22 cellular contexts compared by ENCODE assay signal in the genomic region with DNA sequence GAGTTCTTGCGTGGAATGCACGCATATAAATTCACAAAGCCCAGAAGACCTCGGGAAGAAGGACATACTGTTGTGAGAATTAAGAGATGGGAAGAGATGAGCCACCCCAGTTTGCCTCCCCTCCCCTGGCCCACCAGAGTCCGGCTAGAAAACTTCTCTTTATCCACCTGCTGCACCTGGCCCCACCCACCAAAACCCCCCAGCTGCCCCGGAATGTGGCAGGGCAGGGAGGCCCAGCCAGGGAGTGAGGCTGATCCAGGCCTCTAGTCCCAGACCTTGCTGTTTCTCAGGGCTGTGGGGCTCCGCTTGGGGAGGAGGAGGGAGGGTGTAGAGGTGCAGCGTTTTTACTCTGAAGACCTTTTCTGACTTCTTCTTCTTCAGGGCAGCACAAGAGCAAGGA. TPM values are rescaled to one million over a fixed set of nuclear protein-coding genes. Genes with fewer than 3 reads are reported as not detected.
"Had no signal": no experiment of that assay in that cellular context is flagged by ENCODE, and none has a peak within 500 bp of the region (broad histone marks: within the 10 kb centered on the region; RNA-seq: fewer than 3 reads in every experiment).

No MANE protein-coding gene starts in this region.

RNA-seq across cellular contexts. Expression of a gene that starts 0.6 kb away (rescaled TPM):
- total RNA-seq: activated B cell treated with CpG ODN at 0.5 μM for 24 hours; activated CD4-positive, alpha-beta memory T cell treated with anti-CD3 and anti-CD28 coated beads for 36 hours; activated CD8-positive, alpha-beta memory T cell treated with anti-CD3 and anti-CD28 coated beads for 36 hours; activated CD8-positive, alpha-beta T cell treated with anti-CD3 and anti-CD28 coated beads for 36 hours; activated naive CD4-positive, alpha-beta T cell treated with anti-CD3 and anti-CD28 coated beads for 36 hours; activated naive CD8-positive, alpha-beta T cell treated with anti-CD3 and anti-CD28 coated beads for 36 hours; activated T-cell treated with anti-CD3 and anti-CD28 coated beads, Interleukin-2, amount 50 U/mL, for 4 hours; activated T-cell treated with anti-CD3 and anti-CD28 coated beads, Interleukin-2, amount 50 U/mL, for 72 hours; activated T-helper 1 cell treated with anti-CD3 and anti-CD28 coated beads, Interleukin-12 subunit alpha, Interleukin-12 subunit beta, Interleukin-2, Interleukin-4 antibody, amounts not matched to agents 30 ng/mL and 10 ng/mL and 1 ng/mL, durations not matched to agents 14 hours and 24 hours and 36 hours; astrocyte; body of pancreas; bronchial epithelial cell; T-cell; T-helper 1 cell treated with Interleukin-12 subunit alpha and Interleukin-12 subunit beta and Interleukin-4 antibody, amounts not matched to agents 30 ng/mL and 1 ng/mL, for 36 hours; T-helper 17 cell had no signal
- polyA plus RNA-seq: aorta had no signal

RNA-seq across cellular contexts. Expression of a gene that starts 13.9 kb away (rescaled TPM):
- total RNA-seq: activated CD8-positive, alpha-beta memory T cell treated with anti-CD3 and anti-CD28 coated beads for 36 hours; activated CD8-positive, alpha-beta T cell treated with anti-CD3 and anti-CD28 coated beads for 36 hours; activated naive CD8-positive, alpha-beta T cell treated with anti-CD3 and anti-CD28 coated beads for 36 hours had no signal

RNA-seq across cellular contexts. Expression of a gene that starts 19.6 kb away (rescaled TPM):
- total RNA-seq: activated B cell treated with CpG ODN at 0.5 μM for 24 hours; activated CD4-positive, alpha-beta T cell treated with anti-CD3 and anti-CD28 coated beads, Interleukin-2, amount 10 ng/mL, durations not matched to agents 24 days and 14 days; activated CD8-positive, alpha-beta memory T cell treated with anti-CD3 and anti-CD28 coated beads for 36 hours; activated CD8-positive, alpha-beta T cell treated with anti-CD3 and anti-CD28 coated beads for 36 hours; activated naive CD4-positive, alpha-beta T cell treated with anti-CD3 and anti-CD28 coated beads for 36 hours; activated naive CD8-positive, alpha-beta T cell treated with anti-CD3 and anti-CD28 coated beads for 36 hours; activated T-cell treated with anti-CD3 and anti-CD28 coated beads, Interleukin-2, amount 50 U/mL, for 4 hours; T-cell; T-helper 17 cell; T-helper 2 cell treated with Interferon-gamma antibody and Interleukin-4, amounts not matched to agents 100 ng/mL and 5 ng/mL, for 36 hours had no signal

RNA-seq across cellular contexts. Expression of a gene that starts 24.7 kb away (rescaled TPM):
- total RNA-seq: activated B cell treated with CpG ODN at 0.5 μM for 24 hours; activated CD4-positive, alpha-beta memory T cell treated with anti-CD3 and anti-CD28 coated beads for 36 hours; activated CD4-positive, alpha-beta T cell treated with anti-CD3 and anti-CD28 coated beads, Interleukin-2, amount 10 ng/mL, durations not matched to agents 24 days and 14 days; activated CD8-positive, alpha-beta memory T cell treated with anti-CD3 and anti-CD28 coated beads for 36 hours; activated CD8-positive, alpha-beta T cell treated with anti-CD3 and anti-CD28 coated beads for 36 hours; activated naive CD4-positive, alpha-beta T cell treated with anti-CD3 and anti-CD28 coated beads for 36 hours; activated naive CD4-positive, alpha-beta T cell treated with anti-CD3 and anti-CD28 coated beads, Interleukin-2, amount 50 U/mL, for 72 hours; activated naive CD8-positive, alpha-beta T cell treated with anti-CD3 and anti-CD28 coated beads for 36 hours; activated T-cell treated with anti-CD3 and anti-CD28 coated beads, Interleukin-2, amount 50 U/mL, for 4 hours; activated T-cell treated with anti-CD3 and anti-CD28 coated beads, Interleukin-2, amount 50 U/mL, for 72 hours; activated T-helper 1 cell treated with anti-CD3 and anti-CD28 coated beads, Interleukin-12 subunit alpha, Interleukin-12 subunit beta, Interleukin-2, Interleukin-4 antibody, amounts not matched to agents 30 ng/mL and 10 ng/mL and 1 ng/mL, durations not matched to agents 14 hours and 24 hours and 36 hours; activated T-helper 17 cell treated with anti-CD3 and anti-CD28 coated beads, Interleukin-2, amount 50 U/mL, for 72 hours; adrenal gland; aorta; astrocyte; body of pancreas; bronchial epithelial cell; cardiac muscle cell; T-cell; T-helper 1 cell treated with Interleukin-12 subunit alpha and Interleukin-12 subunit beta and Interleukin-4 antibody, amounts not matched to agents 30 ng/mL and 1 ng/mL, for 36 hours; T-helper 17 cell; T-helper 2 cell treated with Interferon-gamma antibody and Interleukin-4, amounts not matched to agents 100 ng/mL and 5 ng/mL, for 36 hours had no signal
- polyA plus RNA-seq: adrenal gland, aorta, cardiac muscle cell had no signal
